Comparison of ENCODE assay signal across 39 cellular contexts in the genomic region with DNA sequence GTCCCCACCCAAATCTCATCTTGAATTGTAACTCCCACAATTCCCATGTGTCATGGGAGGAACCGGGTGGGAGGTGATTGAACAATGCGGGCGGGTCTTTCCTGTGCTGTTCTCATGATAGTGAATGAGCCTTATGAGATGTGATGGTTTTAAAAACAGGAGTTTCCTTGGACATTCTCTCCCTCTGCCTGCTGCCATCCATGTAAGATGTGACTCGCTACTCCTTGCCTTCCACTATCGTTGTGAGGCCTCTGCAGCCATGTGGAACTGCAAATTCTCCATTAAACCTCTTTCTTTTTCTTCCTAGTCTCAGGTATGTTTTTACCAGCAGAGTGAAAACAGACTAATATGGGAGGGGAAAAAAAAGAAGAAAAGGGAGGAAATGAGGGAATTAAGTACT.
"Had no signal": no experiment of that assay in that cellular context is flagged by ENCODE, and none has a peak within 500 bp of the region (broad histone marks: within the 10 kb centered on the region; RNA-seq: fewer than 3 reads in every experiment).

No MANE protein-coding gene starts in this region.

- H3K27me3 Mint-ChIP-seq: activated T-helper 17 cell treated with anti-CD3 and anti-CD28 coated beads, Interleukin-2, amount 50 U/mL, for 72 hours; brain had no signal

- H3K9me3 Mint-ChIP-seq: activated naive CD4-positive, alpha-beta T cell treated with anti-CD3 and anti-CD28 coated beads for 36 hours; activated naive CD4-positive, alpha-beta T cell treated with anti-CD3 and anti-CD28 coated beads, Interleukin-2, amount 10 ng/mL, durations not matched to agents 7 days and 5 days; activated naive CD4-positive, alpha-beta T cell treated with anti-CD3 and anti-CD28 coated beads, Interleukin-2, amount 50 U/mL, for 24 hours; activated naive CD8-positive, alpha-beta T cell treated with anti-CD3 and anti-CD28 coated beads for 36 hours; activated naive CD8-positive, alpha-beta T cell treated with anti-CD3 and anti-CD28 coated beads, Interleukin-2, amount 10 ng/mL, durations not matched to agents 7 days and 5 days; activated naive CD8-positive, alpha-beta T cell treated with anti-CD3 and anti-CD28 coated beads, Interleukin-2, amount 50 U/mL, for 24 hours; activated T-cell treated with anti-CD3 and anti-CD28 coated beads, Interleukin-2, amount 50 U/mL, for 4 hours; activated T-cell treated with anti-CD3 and anti-CD28 coated beads, Interleukin-2, amount 50 U/mL, for 72 hours; activated T-helper 1 cell treated with anti-CD3 and anti-CD28 coated beads, Interleukin-12 subunit alpha, Interleukin-12 subunit beta, Interleukin-2, Interleukin-4 antibody, amounts not matched to agents 30 ng/mL and 10 ng/mL and 1 ng/mL, durations not matched to agents 14 hours and 24 hours and 36 hours; activated T-helper 17 cell treated with anti-CD3 and anti-CD28 coated beads, Interleukin-2, amount 50 U/mL, for 72 hours; activated T-helper 2 cell treated with anti-CD3 and anti-CD28 coated beads, Interferon-gamma antibody, Interleukin-2, Interleukin-4, amounts not matched to agents 10 μg/mL and 5 μg/mL and 100 μg/mL, durations not matched to agents 14 hours and 24 hours and 36 hours; central memory CD8-positive, alpha-beta T cell had no signal

- H3K4me3 ChIP-seq: adrenal gland, ascending aorta, body of pancreas, breast epithelium, cardiac muscle cell had no signal

- H3K4me3 Mint-ChIP-seq: activated naive CD4-positive, alpha-beta T cell treated with anti-CD3 and anti-CD28 coated beads for 36 hours; activated naive CD4-positive, alpha-beta T cell treated with anti-CD3 and anti-CD28 coated beads, Interleukin-2, amount 10 ng/mL, durations not matched to agents 7 days and 5 days; activated naive CD4-positive, alpha-beta T cell treated with anti-CD3 and anti-CD28 coated beads, Interleukin-2, amount 50 U/mL, for 24 hours; activated naive CD8-positive, alpha-beta T cell; activated naive CD8-positive, alpha-beta T cell treated with anti-CD3 and anti-CD28 coated beads for 36 hours; activated naive CD8-positive, alpha-beta T cell treated with anti-CD3 and anti-CD28 coated beads, Interleukin-2, amount 10 ng/mL, durations not matched to agents 7 days and 5 days; activated naive CD8-positive, alpha-beta T cell treated with anti-CD3 and anti-CD28 coated beads, Interleukin-2, amount 50 U/mL, for 24 hours; activated T-cell treated with anti-CD3 and anti-CD28 coated beads, Interleukin-2, amount 50 U/mL, for 24 hours; activated T-cell treated with anti-CD3 and anti-CD28 coated beads, Interleukin-2, amount 50 U/mL, for 4 hours; activated T-cell treated with anti-CD3 and anti-CD28 coated beads, Interleukin-2, amount 50 U/mL, for 72 hours; activated T-helper 1 cell treated with anti-CD3 and anti-CD28 coated beads, Interleukin-12 subunit alpha, Interleukin-12 subunit beta, Interleukin-2, Interleukin-4 antibody, amounts not matched to agents 30 ng/mL and 10 ng/mL and 1 ng/mL, durations not matched to agents 14 hours and 24 hours and 36 hours; activated T-helper 17 cell treated with anti-CD3 and anti-CD28 coated beads, Interleukin-2, amount 50 U/mL, for 72 hours; brain; central memory CD8-positive, alpha-beta T cell had no signal

- H3K4me1 ChIP-seq: ascending aorta, body of pancreas, breast epithelium had no signal

- H3K36me3 ChIP-seq: adrenal gland, ascending aorta, brain microvascular endothelial cell, breast epithelium, cardiac muscle cell had no signal

- H3K36me3 Mint-ChIP-seq: activated naive CD4-positive, alpha-beta T cell treated with anti-CD3 and anti-CD28 coated beads, Interleukin-2, amount 10 ng/mL, durations not matched to agents 7 days and 5 days; activated naive CD4-positive, alpha-beta T cell treated with anti-CD3 and anti-CD28 coated beads, Interleukin-2, amount 50 U/mL, for 24 hours; activated naive CD4-positive, alpha-beta T cell treated with anti-CD3 and anti-CD28 coated beads, Interleukin-2, amount 50 U/mL, for 72 hours; activated naive CD8-positive, alpha-beta T cell; activated naive CD8-positive, alpha-beta T cell treated with anti-CD3 and anti-CD28 coated beads for 36 hours; activated naive CD8-positive, alpha-beta T cell treated with anti-CD3 and anti-CD28 coated beads, Interleukin-2, amount 10 ng/mL, durations not matched to agents 7 days and 5 days; brain had no signal

- H3K27me3 ChIP-seq: adrenal gland, ascending aorta, body of pancreas, brain microvascular endothelial cell, breast epithelium, cardiac muscle cell had no signal

- H3K4me1 Mint-ChIP-seq: activated naive CD4-positive, alpha-beta T cell treated with anti-CD3 and anti-CD28 coated beads, Interleukin-2, amount 10 ng/mL, durations not matched to agents 7 days and 5 days; activated naive CD4-positive, alpha-beta T cell treated with anti-CD3 and anti-CD28 coated beads, Interleukin-2, amount 50 U/mL, for 24 hours; activated naive CD8-positive, alpha-beta T cell treated with anti-CD3 and anti-CD28 coated beads for 36 hours; activated naive CD8-positive, alpha-beta T cell treated with anti-CD3 and anti-CD28 coated beads, Interleukin-2, amount 10 ng/mL, durations not matched to agents 7 days and 5 days; activated naive CD8-positive, alpha-beta T cell treated with anti-CD3 and anti-CD28 coated beads, Interleukin-2, amount 50 U/mL, for 24 hours; activated T-helper 17 cell treated with anti-CD3 and anti-CD28 coated beads, Interleukin-2, amount 50 U/mL, for 72 hours; central memory CD8-positive, alpha-beta T cell had no signal

- H3K9me3 ChIP-seq: adrenal gland, ascending aorta, body of pancreas had no signal

- H3K27ac ChIP-seq: adrenal gland, ascending aorta, body of pancreas, brain microvascular endothelial cell, breast epithelium, cardiac muscle cell had no signal

- H3K27ac Mint-ChIP-seq: activated naive CD4-positive, alpha-beta T cell treated with anti-CD3 and anti-CD28 coated beads for 36 hours; activated naive CD4-positive, alpha-beta T cell treated with anti-CD3 and anti-CD28 coated beads, Interleukin-2, amount 10 ng/mL, durations not matched to agents 7 days and 5 days; activated naive CD4-positive, alpha-beta T cell treated with anti-CD3 and anti-CD28 coated beads, Interleukin-2, amount 50 U/mL, for 24 hours; activated naive CD4-positive, alpha-beta T cell treated with anti-CD3 and anti-CD28 coated beads, Interleukin-2, amount 50 U/mL, for 72 hours; activated naive CD8-positive, alpha-beta T cell; activated naive CD8-positive, alpha-beta T cell treated with anti-CD3 and anti-CD28 coated beads for 36 hours; activated naive CD8-positive, alpha-beta T cell treated with anti-CD3 and anti-CD28 coated beads, Interleukin-2, amount 10 ng/mL, durations not matched to agents 7 days and 5 days; activated naive CD8-positive, alpha-beta T cell treated with anti-CD3 and anti-CD28 coated beads, Interleukin-2, amount 50 U/mL, for 24 hours; activated T-cell treated with anti-CD3 and anti-CD28 coated beads, Interleukin-2, amount 50 U/mL, for 24 hours; activated T-cell treated with anti-CD3 and anti-CD28 coated beads, Interleukin-2, amount 50 U/mL, for 72 hours; activated T-helper 1 cell treated with anti-CD3 and anti-CD28 coated beads, Interleukin-12 subunit alpha, Interleukin-12 subunit beta, Interleukin-2, Interleukin-4 antibody, amounts not matched to agents 30 ng/mL and 10 ng/mL and 1 ng/mL, durations not matched to agents 14 hours and 24 hours and 36 hours; activated T-helper 17 cell treated with anti-CD3 and anti-CD28 coated beads, Interleukin-2, amount 50 U/mL, for 72 hours; activated T-helper 2 cell treated with anti-CD3 and anti-CD28 coated beads, Interferon-gamma antibody, Interleukin-2, Interleukin-4, amounts not matched to agents 10 μg/mL and 5 μg/mL and 100 μg/mL, durations not matched to agents 14 hours and 24 hours and 36 hours; brain had no signal

- ATAC-seq: activated naive CD4-positive, alpha-beta T cell treated with anti-CD3 and anti-CD28 coated beads, Interleukin-2, amount 50 U/mL, for 72 hours; activated naive CD8-positive, alpha-beta T cell treated with anti-CD3 and anti-CD28 coated beads, Interleukin-2, amount 50 U/mL, for 24 hours; activated T-cell treated with anti-CD3 and anti-CD28 coated beads, Interleukin-2, amount 50 U/mL, for 4 hours; activated T-cell treated with anti-CD3 and anti-CD28 coated beads, Interleukin-2, amount 50 U/mL, for 72 hours; activated T-helper 17 cell treated with anti-CD3 and anti-CD28 coated beads, Interleukin-2, amount 50 U/mL, for 72 hours; body of pancreas had no signal

- FAIRE-seq: astrocyte, bronchial epithelial cell had no signal

- DNase-seq: activated effector memory CD4-positive, alpha-beta T cell treated with anti-CD3 and anti-CD28 coated beads, Interleukin-2, amount 50 U/mL, for 16 hours; activated effector memory CD4-positive, alpha-beta T cell treated with Interleukin-2 at 50 U/mL for 16 hours; activated gamma-delta T cell; activated gamma-delta T cell treated with Interleukin-2 at 50 U/mL for 16 hours; activated naive CD4-positive, alpha-beta T cell; activated naive CD4-positive, alpha-beta T cell treated with anti-CD3 and anti-CD28 coated beads for 36 hours; activated naive CD4-positive, alpha-beta T cell treated with anti-CD3 and anti-CD28 coated beads, Interleukin-2, amount 10 ng/mL, durations not matched to agents 7 days and 5 days; activated naive CD4-positive, alpha-beta T cell treated with anti-CD3 and anti-CD28 coated beads, Interleukin-2, amount 50 U/mL, for 16 hours; activated naive CD4-positive, alpha-beta T cell treated with Interleukin-2 at 50 U/mL for 16 hours; activated naive CD8-positive, alpha-beta T cell treated with anti-CD3 and anti-CD28 coated beads for 36 hours; activated naive CD8-positive, alpha-beta T cell treated with anti-CD3 and anti-CD28 coated beads, Interleukin-2, amount 10 ng/mL, durations not matched to agents 7 days and 5 days; activated naive CD8-positive, alpha-beta T cell treated with anti-CD3 and anti-CD28 coated beads, Interleukin-2, amount 50 U/mL, for 24 hours; activated T-cell treated with anti-CD3 and anti-CD28 coated beads, Interleukin-2, amount 50 U/mL, for 24 hours; activated T-cell treated with anti-CD3 and anti-CD28 coated beads, Interleukin-2, amount 50 U/mL, for 4 hours; activated T-cell treated with anti-CD3 and anti-CD28 coated beads, Interleukin-2, amount 50 U/mL, for 48 hours; activated T-cell treated with anti-CD3 and anti-CD28 coated beads, Interleukin-2, amount 50 U/mL, for 72 hours; adrenal gland; amniotic stem cell; amygdala; anterior cingulate cortex; aorta; body of pancreas; brain microvascular endothelial cell; caudate nucleus; central memory CD4-positive, alpha-beta T cell; cerebellar nuclear complex had no signal
